Comparison of ENCODE assay signal across 1 cellular context in genomic region chr19:2722541-2723344, GRCh38.
A peak's percentile ranks its signal among the peaks of the same experiment; 100 is the strongest.
TF ChIP-seq lines count a peak whose summit lies in the region.

No MANE protein-coding gene starts in this region.

TF ChIP-seq in endothelial cell of umbilical vein, 7 proteins besides CTCF, POLR2A, EP300 and RAD21:
- TF ChIP-seq POLR2AphosphoS5 (IDR thresholded peaks at IDR 0.05; ENCODE audit: insufficient read depth, low read depth, low read length), result no peak
- TF ChIP-seq MYC (IDR thresholded peaks at IDR 0.05; ENCODE audit: low read depth, low read length), result no peak
- TF ChIP-seq JUN (IDR thresholded peaks at IDR 0.05; ENCODE audit: borderline replicate concordance, insufficient read depth, insufficient read length, low read depth), result no peak
- TF ChIP-seq FOS (IDR thresholded peaks at IDR 0.05; ENCODE audit: borderline replicate concordance, insufficient read depth, low read length), result peak; percentile 24
